In genomic region chr17:29906969-29907368, GRCh38 we compare ENCODE assay signal across 41 cellular contexts. TPM values are rescaled to one million over a fixed set of nuclear protein-coding genes. Genes with fewer than 3 reads are reported as not detected.
"Had no signal": no experiment of that assay in that cellular context is flagged by ENCODE, and none has a peak within 500 bp of the region (broad histone marks: within the 10 kb centered on the region; RNA-seq: fewer than 3 reads in every experiment).

No MANE protein-coding gene starts in this region.

- H3K36me3 ChIP-seq: adrenal gland, ascending aorta, brain microvascular endothelial cell, breast epithelium, cardiac muscle cell had no signal

- H3K27me3 Mint-ChIP-seq: activated naive CD4-positive, alpha-beta T cell treated with anti-CD3 and anti-CD28 coated beads, Interleukin-2, amount 10 ng/mL, durations not matched to agents 7 days and 5 days; activated naive CD4-positive, alpha-beta T cell treated with anti-CD3 and anti-CD28 coated beads, Interleukin-2, amount 50 U/mL, for 24 hours; activated naive CD8-positive, alpha-beta T cell; activated naive CD8-positive, alpha-beta T cell treated with anti-CD3 and anti-CD28 coated beads for 36 hours; activated naive CD8-positive, alpha-beta T cell treated with anti-CD3 and anti-CD28 coated beads, Interleukin-2, amount 10 ng/mL, durations not matched to agents 7 days and 5 days; activated naive CD8-positive, alpha-beta T cell treated with anti-CD3 and anti-CD28 coated beads, Interleukin-2, amount 50 U/mL, for 24 hours; activated T-cell treated with anti-CD3 and anti-CD28 coated beads, Interleukin-2, amount 50 U/mL, for 24 hours; activated T-helper 17 cell treated with anti-CD3 and anti-CD28 coated beads, Interleukin-2, amount 50 U/mL, for 72 hours; central memory CD8-positive, alpha-beta T cell had no signal

- DNase-seq: activated effector memory CD4-positive, alpha-beta T cell treated with anti-CD3 and anti-CD28 coated beads, Interleukin-2, amount 50 U/mL, for 16 hours; activated effector memory CD4-positive, alpha-beta T cell treated with Interleukin-2 at 50 U/mL for 16 hours; activated gamma-delta T cell; activated gamma-delta T cell treated with Interleukin-2 at 50 U/mL for 16 hours; activated naive CD4-positive, alpha-beta T cell; activated naive CD4-positive, alpha-beta T cell treated with anti-CD3 and anti-CD28 coated beads for 36 hours; activated naive CD4-positive, alpha-beta T cell treated with anti-CD3 and anti-CD28 coated beads, Interleukin-2, amount 10 ng/mL, durations not matched to agents 7 days and 5 days; activated naive CD4-positive, alpha-beta T cell treated with anti-CD3 and anti-CD28 coated beads, Interleukin-2, amount 50 U/mL, for 16 hours; activated naive CD4-positive, alpha-beta T cell treated with Interleukin-2 at 50 U/mL for 16 hours; activated naive CD8-positive, alpha-beta T cell treated with anti-CD3 and anti-CD28 coated beads for 36 hours; activated naive CD8-positive, alpha-beta T cell treated with anti-CD3 and anti-CD28 coated beads, Interleukin-2, amount 10 ng/mL, durations not matched to agents 7 days and 5 days; activated naive CD8-positive, alpha-beta T cell treated with anti-CD3 and anti-CD28 coated beads, Interleukin-2, amount 50 U/mL, for 24 hours; activated T-cell treated with anti-CD3 and anti-CD28 coated beads, Interleukin-2, amount 50 U/mL, for 1 hour; activated T-cell treated with anti-CD3 and anti-CD28 coated beads, Interleukin-2, amount 50 U/mL, for 24 hours; activated T-cell treated with anti-CD3 and anti-CD28 coated beads, Interleukin-2, amount 50 U/mL, for 4 hours; activated T-cell treated with anti-CD3 and anti-CD28 coated beads, Interleukin-2, amount 50 U/mL, for 48 hours; activated T-cell treated with anti-CD3 and anti-CD28 coated beads, Interleukin-2, amount 50 U/mL, for 72 hours; adrenal gland; amniotic stem cell; amygdala; anterior cingulate cortex; aorta; body of pancreas; brain microvascular endothelial cell; caudate nucleus; central memory CD4-positive, alpha-beta T cell; cerebellar nuclear complex had no signal

- H3K27ac ChIP-seq: adrenal gland, ascending aorta, body of pancreas, brain microvascular endothelial cell, breast epithelium, cardiac muscle cell had no signal

- ATAC-seq: activated naive CD4-positive, alpha-beta T cell treated with anti-CD3 and anti-CD28 coated beads, Interleukin-2, amount 50 U/mL, for 72 hours; activated naive CD8-positive, alpha-beta T cell treated with anti-CD3 and anti-CD28 coated beads, Interleukin-2, amount 50 U/mL, for 24 hours; activated T-cell treated with anti-CD3 and anti-CD28 coated beads, Interleukin-2, amount 50 U/mL, for 4 hours; activated T-cell treated with anti-CD3 and anti-CD28 coated beads, Interleukin-2, amount 50 U/mL, for 72 hours; activated T-helper 17 cell treated with anti-CD3 and anti-CD28 coated beads, Interleukin-2, amount 50 U/mL, for 72 hours; body of pancreas had no signal

- H3K4me1 ChIP-seq: adrenal gland, ascending aorta, breast epithelium had no signal

- H3K27ac Mint-ChIP-seq: activated naive CD4-positive, alpha-beta T cell treated with anti-CD3 and anti-CD28 coated beads for 36 hours; activated naive CD4-positive, alpha-beta T cell treated with anti-CD3 and anti-CD28 coated beads, Interleukin-2, amount 10 ng/mL, durations not matched to agents 7 days and 5 days; activated naive CD4-positive, alpha-beta T cell treated with anti-CD3 and anti-CD28 coated beads, Interleukin-2, amount 50 U/mL, for 24 hours; activated naive CD4-positive, alpha-beta T cell treated with anti-CD3 and anti-CD28 coated beads, Interleukin-2, amount 50 U/mL, for 72 hours; activated naive CD8-positive, alpha-beta T cell; activated naive CD8-positive, alpha-beta T cell treated with anti-CD3 and anti-CD28 coated beads for 36 hours; activated naive CD8-positive, alpha-beta T cell treated with anti-CD3 and anti-CD28 coated beads, Interleukin-2, amount 10 ng/mL, durations not matched to agents 7 days and 5 days; activated naive CD8-positive, alpha-beta T cell treated with anti-CD3 and anti-CD28 coated beads, Interleukin-2, amount 50 U/mL, for 24 hours; activated T-cell treated with anti-CD3 and anti-CD28 coated beads, Interleukin-2, amount 50 U/mL, for 24 hours; activated T-cell treated with anti-CD3 and anti-CD28 coated beads, Interleukin-2, amount 50 U/mL, for 72 hours; activated T-helper 1 cell treated with anti-CD3 and anti-CD28 coated beads, Interleukin-12 subunit alpha, Interleukin-12 subunit beta, Interleukin-2, Interleukin-4 antibody, amounts not matched to agents 30 ng/mL and 10 ng/mL and 1 ng/mL, durations not matched to agents 14 hours and 24 hours and 36 hours; activated T-helper 17 cell treated with anti-CD3 and anti-CD28 coated beads, Interleukin-2, amount 50 U/mL, for 72 hours; activated T-helper 2 cell treated with anti-CD3 and anti-CD28 coated beads, Interferon-gamma antibody, Interleukin-2, Interleukin-4, amounts not matched to agents 10 μg/mL and 5 μg/mL and 100 μg/mL, durations not matched to agents 14 hours and 24 hours and 36 hours; brain had no signal

- H3K27me3 ChIP-seq: adrenal gland, ascending aorta, body of pancreas, brain microvascular endothelial cell, breast epithelium, cardiac muscle cell had no signal

- H3K4me3 Mint-ChIP-seq: activated naive CD4-positive, alpha-beta T cell treated with anti-CD3 and anti-CD28 coated beads for 36 hours; activated naive CD4-positive, alpha-beta T cell treated with anti-CD3 and anti-CD28 coated beads, Interleukin-2, amount 10 ng/mL, durations not matched to agents 7 days and 5 days; activated naive CD4-positive, alpha-beta T cell treated with anti-CD3 and anti-CD28 coated beads, Interleukin-2, amount 50 U/mL, for 24 hours; activated naive CD8-positive, alpha-beta T cell; activated naive CD8-positive, alpha-beta T cell treated with anti-CD3 and anti-CD28 coated beads for 36 hours; activated naive CD8-positive, alpha-beta T cell treated with anti-CD3 and anti-CD28 coated beads, Interleukin-2, amount 10 ng/mL, durations not matched to agents 7 days and 5 days; activated naive CD8-positive, alpha-beta T cell treated with anti-CD3 and anti-CD28 coated beads, Interleukin-2, amount 50 U/mL, for 24 hours; activated T-cell treated with anti-CD3 and anti-CD28 coated beads, Interleukin-2, amount 50 U/mL, for 24 hours; activated T-cell treated with anti-CD3 and anti-CD28 coated beads, Interleukin-2, amount 50 U/mL, for 4 hours; activated T-cell treated with anti-CD3 and anti-CD28 coated beads, Interleukin-2, amount 50 U/mL, for 72 hours; activated T-helper 1 cell treated with anti-CD3 and anti-CD28 coated beads, Interleukin-12 subunit alpha, Interleukin-12 subunit beta, Interleukin-2, Interleukin-4 antibody, amounts not matched to agents 30 ng/mL and 10 ng/mL and 1 ng/mL, durations not matched to agents 14 hours and 24 hours and 36 hours; activated T-helper 17 cell treated with anti-CD3 and anti-CD28 coated beads, Interleukin-2, amount 50 U/mL, for 72 hours; brain; central memory CD8-positive, alpha-beta T cell had no signal

- H3K9me3 ChIP-seq: adrenal gland, ascending aorta, body of pancreas, breast epithelium had no signal

- H3K9me3 Mint-ChIP-seq: activated naive CD4-positive, alpha-beta T cell treated with anti-CD3 and anti-CD28 coated beads, Interleukin-2, amount 50 U/mL, for 24 hours; activated T-helper 17 cell treated with anti-CD3 and anti-CD28 coated beads, Interleukin-2, amount 50 U/mL, for 72 hours; central memory CD8-positive, alpha-beta T cell had no signal

- FAIRE-seq: astrocyte, bronchial epithelial cell had no signal

- H3K4me3 ChIP-seq: adrenal gland, ascending aorta, body of pancreas, breast epithelium, cardiac muscle cell had no signal

RNA-seq across cellular contexts. Expression of gene EFCAB5, which starts 34.5 kb away (rescaled TPM):
- total RNA-seq: bronchial epithelial cell, cardiac septum had no signal
- polyA plus RNA-seq: aorta had no signal
